In genomic region chr3:151837057-151837456, GRCh38 we compare ENCODE assay signal across 9 cellular contexts. TPM values are rescaled to one million over a fixed set of nuclear protein-coding genes. Genes with fewer than 3 reads are reported as not detected.
DNase-seq lines count a peak whose midpoint lies in the region; ATAC-seq and TF ChIP-seq lines count a peak whose summit lies in the region.
"Had no signal": no experiment of that assay in that cellular context is flagged by ENCODE, and none has a peak within 500 bp of the region (broad histone marks: within the 10 kb centered on the region; RNA-seq: fewer than 3 reads in every experiment).

No MANE protein-coding gene starts in this region.

- intact Hi-C loops in posterior cingulate gyrus (cut with DNase I), result no loop called here

- TF ChIP-seq EP300 in Ishikawa (IDR thresholded peaks at IDR 0.05; ENCODE audit: borderline replicate concordance), result no peak

- DNase-seq in BJ (ENCODE audit: low read depth), result peak; percentile 25
- no peak for DNase-seq in WTC11 (ENCODE audit: low spot score)
- peak; percentile 50 for DNase-seq in kidney glomerular epithelial cell (lab: John Stamatoyannopoulos, UW)
- DNase-seq in posterior cingulate gyrus, result no peak
- no peak for DNase-seq in T-helper 1 cell

- no peaks in the 10 kb centered on the region for H3K9me3 Mint-ChIP-seq in WTC11
- H3K9me3 Mint-ChIP-seq: central memory CD8-positive, alpha-beta T cell had no signal

- CTCF ChIA-PET in BJ (lab: Yijun Ruan, JAX) (interaction anchor here (0.9 to 4.3 kb wide), 10 partner anchors 31 to 610 kb away, joined by 3 to 44 read pairs (median 3); no protein-coding TSS in a partner anchor), WTC11 (lab: Charles Lee) (interaction anchor here (1.0 to 3.6 kb wide), 5 partner anchors 12 to 519 kb away, joined by 3 to 46 read pairs (median 6); no protein-coding TSS in a partner anchor)

- H3K4me3 ChIP-seq in BJ (ENCODE audit: low read depth, low read length), result no peak overlapping the region

- POLR2A ChIA-PET in BJ (lab: Charles Lee), result no interaction called here
- POLR2A ChIA-PET in WTC11 (lab: Charles Lee), result no interaction called here

- no peaks in the 10 kb centered on the region for H3K27me3 ChIP-seq in BJ (ENCODE audit: control insufficient read depth, insufficient read depth, low read length)

- no peak for TF ChIP-seq RAD21 in Ishikawa (IDR thresholded peaks at IDR 0.05; ENCODE audit: low read depth)

- TF ChIP-seq CTCF in BJ (IDR thresholded peaks at IDR 0.05; ENCODE audit: insufficient read depth, low read depth, low read length) (no peak), WTC11 (IDR thresholded peaks at IDR 0.05) (no peak)

- H3K27me3 Mint-ChIP-seq in WTC11 (ENCODE audit: low read depth), result no peaks in the 10 kb centered on the region

- H3K4me1 Mint-ChIP-seq in WTC11, result peaks cover 14% of the 10 kb centered on the region
- H3K4me1 Mint-ChIP-seq: central memory CD8-positive, alpha-beta T cell had no signal

- no peaks in the 10 kb centered on the region for H3K36me3 ChIP-seq in BJ (ENCODE audit: control insufficient read depth, insufficient read depth, low read length)

- H3K27ac Mint-ChIP-seq in WTC11, result no peak overlapping the region

- ATAC-seq in WTC11 (peak; percentile 65), HG03139 (IDR thresholded peaks at IDR 0.05; ENCODE audit: unreplicated experiment) (no peak), HG03175 (IDR thresholded peaks at IDR 0.05; ENCODE audit: unreplicated experiment) (no peak)

- H3K4me3 Mint-ChIP-seq in WTC11, result no peak overlapping the region
- H3K4me3 Mint-ChIP-seq: central memory CD8-positive, alpha-beta T cell had no signal

- H3K36me3 Mint-ChIP-seq in WTC11, result no peaks in the 10 kb centered on the region

TF ChIP-seq in Ishikawa, 13 proteins besides CTCF, POLR2A, EP300 and RAD21:
- TF ChIP-seq MAX (IDR thresholded peaks at IDR 0.05), result peak; percentile 50; the same call in 1 of the 2 replicates
- no peak for TF ChIP-seq REST (IDR thresholded peaks at IDR 0.05; ENCODE audit: low read depth)

TF ChIP-seq in WTC11, 78 proteins besides CTCF, POLR2A, EP300 and RAD21:
- peak; percentile 42; the same call in 1 of the 2 replicates for TF ChIP-seq NFE2L1 (CRISPR knock-in tag; IDR thresholded peaks at IDR 0.05)
- TF ChIP-seq SOX15 (CRISPR knock-in tag; IDR thresholded peaks at IDR 0.05), result no peak

RNA-seq across cellular contexts. Expression of gene AADAC, which starts 23.1 kb away (rescaled TPM):
- polyA plus RNA-seq in BJ (2011; rRNA removed), result not detected in 2 replicates
- polyA minus RNA-seq in BJ (2011; rRNA and poly(A)+ RNA removed), result not detected in 2 replicates
- 0.11 to 0.32 TPM in 2 of 3 replicates, not detected in the other for total RNA-seq in WTC11 (2021)

RNA-seq across cellular contexts. Expression of gene SUCNR1, which starts 36.4 kb away (rescaled TPM):
- polyA plus RNA-seq in BJ (2011; rRNA removed), result not detected in 2 replicates
- polyA minus RNA-seq in BJ (2011; rRNA and poly(A)+ RNA removed), result not detected in 2 replicates
- not detected in 3 replicates for total RNA-seq in WTC11 (2021)

Comparison
In these comparisons a context has a peak if more than half of its experiments do, and no peak if none do; other contexts are left out.
1. DNase-seq: peak in BJ (single experiment) and kidney glomerular epithelial cell (single experiment); none in WTC11 (single experiment), posterior cingulate gyrus (0 of 10) and T-helper 1 cell (0 of 5).